ENCODE assay signal across 12 cellular contexts in the genomic region with DNA sequence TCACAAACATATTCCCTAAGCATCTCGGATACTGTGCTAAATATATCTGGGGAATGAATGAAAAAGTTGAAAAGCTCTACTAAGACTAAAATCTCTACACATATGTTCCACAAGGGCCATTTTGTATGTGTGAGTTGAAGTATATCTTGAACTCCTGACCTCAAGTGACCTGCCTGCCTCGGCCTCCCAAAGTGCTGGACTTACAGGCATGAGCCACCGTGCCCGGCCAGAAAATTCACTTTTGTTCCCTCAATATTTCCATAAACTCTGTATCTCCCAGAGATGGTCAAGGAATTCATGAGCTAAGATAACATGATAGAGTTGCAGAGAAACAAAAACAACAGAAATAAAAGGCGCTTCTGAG. TPM values are rescaled to one million over a fixed set of nuclear protein-coding genes. Genes with fewer than 3 reads are reported as not detected.
DNase-seq lines count a peak whose midpoint lies in the region; ATAC-seq and TF ChIP-seq lines count a peak whose summit lies in the region.
"Had no signal": no experiment of that assay in that cellular context is flagged by ENCODE, and none has a peak within 500 bp of the region (broad histone marks: within the 10 kb centered on the region; RNA-seq: fewer than 3 reads in every experiment).

No MANE protein-coding gene starts in this region.

- peaks cover 32% of the 10 kb centered on the region for H3K4me1 ChIP-seq in CD4-positive, alpha-beta memory T cell (ENCODE audit: insufficient read depth, low read length)
- peaks cover 16% of the 10 kb centered on the region for H3K4me1 ChIP-seq in HUES64 (ENCODE audit: insufficient read depth, low read length)

- H3K27me3 Mint-ChIP-seq in CD4-positive, alpha-beta memory T cell: no peaks in the 10 kb centered on the region
- no peaks in the 10 kb centered on the region for H3K27me3 Mint-ChIP-seq in activated naive CD8-positive, alpha-beta T cell treated with anti-CD3 and anti-CD28 coated beads for 36 hours
- no peaks in the 10 kb centered on the region for H3K27me3 Mint-ChIP-seq in natural killer cell (ENCODE audit: low read depth in 2 of 2)

- H3K36me3 ChIP-seq in CD4-positive, alpha-beta memory T cell (ENCODE audit: insufficient read depth, low read length): no peaks in the 10 kb centered on the region
- peaks cover 20% of the 10 kb centered on the region for H3K36me3 ChIP-seq in HUES64 (ENCODE audit: insufficient read depth, low read length)

- no peak overlapping the region for H3K4me3 ChIP-seq in CD4-positive, alpha-beta memory T cell (ENCODE audit: low read length in 2 of 2)
- H3K4me3 ChIP-seq in HUES64 (ENCODE audit: low read length): peak overlapping the region; percentile 84; the same call in 1 of the 2 replicates
- no peak overlapping the region for H3K4me3 ChIP-seq in lower leg skin (ENCODE audit: low read depth, poor library complexity, severe bottlenecking)

- POLR2A ChIA-PET in CD4-positive, alpha-beta memory T cell (lab: Charles Lee; ENCODE audit: partially characterized antibody): interaction anchor here (0.6 to 5.2 kb wide), 6 partner anchors 9 to 193 kb away, joined by 3 to 43 read pairs (median 8); a partner anchor contains a TSS

- no peak overlapping the region for H3K9ac ChIP-seq in HUES64 (ENCODE audit: low read depth, low read length)

- no peak for DNase-seq in CD4-positive, alpha-beta memory T cell
- DNase-seq in activated naive CD8-positive, alpha-beta T cell treated with anti-CD3 and anti-CD28 coated beads for 36 hours: no peak
- no peak for DNase-seq in natural killer cell
- no peak for DNase-seq in pons (ENCODE audit: low spot score)
- DNase-seq in NCI-H82 treated with DMSO at 0.1 percent for 48 hours (lab: John Stamatoyannopoulos, UW; ENCODE audit: unreplicated experiment): no peak
- no peak for DNase-seq in lower leg skin (ENCODE audit: low spot score in 2 of 2)
- DNase-seq: DMS79, NCI-H2029, SIG-M5 had no signal

- intact Hi-C loops in CD4-positive, alpha-beta memory T cell (cut with micrococcal nuclease): loop anchor here (10.0 kb wide), 1 partner anchor 129 kb away; a partner anchor contains a TSS
- intact Hi-C loops in natural killer cell (cut with micrococcal nuclease): no loop called here
- intact Hi-C loops in lower leg skin (cut with DNase I; ENCODE audit: low total_unique reads): no loop called here

- no peak overlapping the region for H3K27ac ChIP-seq in CD4-positive, alpha-beta memory T cell (ENCODE audit: low read depth, low read length)
- H3K27ac ChIP-seq in HUES64 (ENCODE audit: low read depth, low read length): no peak overlapping the region

- H3K9me3 Mint-ChIP-seq in CD4-positive, alpha-beta memory T cell: no peaks in the 10 kb centered on the region
- no peaks in the 10 kb centered on the region for H3K9me3 Mint-ChIP-seq in activated naive CD8-positive, alpha-beta T cell treated with anti-CD3 and anti-CD28 coated beads for 36 hours
- no peaks in the 10 kb centered on the region for H3K9me3 Mint-ChIP-seq in natural killer cell

- H3K9me3 ChIP-seq in CD4-positive, alpha-beta memory T cell (ENCODE audit: control insufficient read depth in 1 of 2, low read length in 2 of 2): no peaks in the 10 kb centered on the region
- no peaks in the 10 kb centered on the region for H3K9me3 ChIP-seq in HUES64 (ENCODE audit: insufficient read depth, low read depth, low read length)

- peaks cover 8 to 36% (median 20%) of the 10 kb centered on the region in 4 donors for H3K4me1 Mint-ChIP-seq in CD4-positive, alpha-beta memory T cell
- H3K4me1 Mint-ChIP-seq in activated naive CD8-positive, alpha-beta T cell treated with anti-CD3 and anti-CD28 coated beads for 36 hours: peaks cover 31% of the 10 kb centered on the region
- H3K4me1 Mint-ChIP-seq in natural killer cell: peaks cover 15 to 21% of the 10 kb centered on the region in 2 donors

- CTCF ChIA-PET in CD4-positive, alpha-beta memory T cell (lab: Charles Lee; ENCODE audit: partially characterized antibody): interaction anchor here (0.7 to 2.8 kb wide), 2 partner anchors 31 to 56 kb away, joined by 3 to 7 read pairs; no protein-coding TSS in a partner anchor

- H3K36me3 Mint-ChIP-seq in CD4-positive, alpha-beta memory T cell: peaks cover 0 to 14% of the 10 kb centered on the region in 2 donors
- H3K36me3 Mint-ChIP-seq in activated naive CD8-positive, alpha-beta T cell treated with anti-CD3 and anti-CD28 coated beads for 36 hours: peaks cover 25% of the 10 kb centered on the region
- H3K36me3 Mint-ChIP-seq in natural killer cell: no peaks in the 10 kb centered on the region

- peak overlapping the region in 1 of 7 donors; percentile 33 for H3K27ac Mint-ChIP-seq in CD4-positive, alpha-beta memory T cell
- no peak overlapping the region for H3K27ac Mint-ChIP-seq in activated naive CD8-positive, alpha-beta T cell treated with anti-CD3 and anti-CD28 coated beads for 36 hours
- no peak overlapping the region for H3K27ac Mint-ChIP-seq in natural killer cell

- WGBS in HUES64: 93% methylated on average over 4 of the region's 5 CpGs
- WGBS in lower leg skin, 2 donors: 78 to 85% methylated on average over 5 of the region's 5 CpGs

- no peak for TF ChIP-seq POLR2A in lower leg skin (IDR thresholded peaks at IDR 0.05)

- no peaks in the 10 kb centered on the region for H3K27me3 ChIP-seq in CD4-positive, alpha-beta memory T cell (ENCODE audit: insufficient read depth, low read length)
- H3K27me3 ChIP-seq in HUES64 (ENCODE audit: insufficient read depth, low read length): no peaks in the 10 kb centered on the region

- TF ChIP-seq CTCF in natural killer cell (IDR thresholded peaks at IDR 0.05) (no peak), lower leg skin (IDR thresholded peaks at IDR 0.05) (no peak)

- ATAC-seq in natural killer cell (no peak), GM19455 (IDR thresholded peaks at IDR 0.05; ENCODE audit: unreplicated experiment) (no peak)

- peak overlapping the region; percentile 23 to 94 (median 86) for H3K4me3 Mint-ChIP-seq in CD4-positive, alpha-beta memory T cell
- H3K4me3 Mint-ChIP-seq in activated naive CD8-positive, alpha-beta T cell treated with anti-CD3 and anti-CD28 coated beads for 36 hours: peak overlapping the region; percentile 87
- peak overlapping the region; percentile 95 for H3K4me3 Mint-ChIP-seq in natural killer cell

RNA-seq across cellular contexts. Expression of a gene that starts 1.5 kb away (rescaled TPM):
- total RNA-seq in CD4-positive, alpha-beta memory T cell: 10 to 100 TPM; 50.6 to 51.2 TPM
- polyA plus RNA-seq in CD4-positive, alpha-beta memory T cell: 10 to 100 TPM; 55.6 to 58.0 TPM
- polyA plus RNA-seq in HUES64 (2013, experiment 1 of 2): 677 TPM
- 683 TPM for polyA plus RNA-seq in HUES64 (2013, experiment 2 of 2)
- 100 to 1,000 TPM; 315 to 343 TPM for total RNA-seq in activated naive CD8-positive, alpha-beta T cell treated with anti-CD3 and anti-CD28 coated beads for 36 hours
- total RNA-seq in natural killer cell (10 to 100 TPM; 19.0 to 39.6 (median 24.9) TPM), lower leg skin (100 to 1,000 TPM; 211 to 475 (median 280) TPM)

RNA-seq across cellular contexts. Expression of a gene that starts 31.6 kb away (rescaled TPM):
- under 1 TPM in 1 of 2 experiments, not detected in 1; 0.39 TPM for total RNA-seq in CD4-positive, alpha-beta memory T cell
- polyA plus RNA-seq in CD4-positive, alpha-beta memory T cell: under 1 TPM in 1 of 2 donors, not detected in 1; 0.87 TPM
- polyA plus RNA-seq in HUES64 (2013, experiment 1 of 2): 0.80 TPM
- 1.3 TPM for polyA plus RNA-seq in HUES64 (2013, experiment 2 of 2)
- not detected for total RNA-seq in activated naive CD8-positive, alpha-beta T cell treated with anti-CD3 and anti-CD28 coated beads for 36 hours
- total RNA-seq in natural killer cell (not detected), lower leg skin (1 to 10 TPM in 1 of 4 donors, under 1 TPM in 2, not detected in 1; 0.19 to 1.4 (median 0.61) TPM)
- total RNA-seq: myocyte had no signal

RNA-seq across cellular contexts. Expression of a gene that starts 59.7 kb away (rescaled TPM):
- under 1 TPM; 0.26 to 0.80 TPM for total RNA-seq in CD4-positive, alpha-beta memory T cell
- polyA plus RNA-seq in CD4-positive, alpha-beta memory T cell: under 1 TPM in 1 of 2 donors, not detected in 1; 0.63 TPM
- 36.7 TPM for polyA plus RNA-seq in HUES64 (2013, experiment 1 of 2)
- 39.3 TPM for polyA plus RNA-seq in HUES64 (2013, experiment 2 of 2)
- total RNA-seq in activated naive CD8-positive, alpha-beta T cell treated with anti-CD3 and anti-CD28 coated beads for 36 hours: 10 to 100 TPM; 56.6 to 59.7 TPM
- total RNA-seq in natural killer cell (1 to 10 TPM in 2 of 3 donors, under 1 TPM in 1; 0.58 to 3.0 (median 2.2) TPM), lower leg skin (10 to 100 TPM in 1 of 4 donors, 1 to 10 TPM in 3; 2.1 to 24.2 (median 6.7) TPM)

Comparison
In these comparisons a context has a peak if more than half of its experiments do, and no peak if none do; other contexts are left out.
1. RNA of a gene that starts 1.5 kb away (total RNA-seq): 315 to 343 TPM in activated naive CD8-positive, alpha-beta T cell treated with anti-CD3 and anti-CD28 coated beads for 36 hours and 211 to 475 TPM in lower leg skin; 50.6 to 51.2 TPM in CD4-positive, alpha-beta memory T cell and 19.0 to 39.6 TPM in natural killer cell; every median in the first group is over 4 times any median in the second.
2. Peak in every context shown above with its lines, with median percentiles within 50 percentile points of each other: H3K4me3 Mint-ChIP-seq.